ENCODE assay signal across 24 cellular contexts in genomic region chr14:39682000-39682399, GRCh38.
"Had no signal": no experiment of that assay in that cellular context is flagged by ENCODE, and none has a peak within 500 bp of the region (broad histone marks: within the 10 kb centered on the region; RNA-seq: fewer than 3 reads in every experiment).

No MANE protein-coding gene starts in this region.

- H3K27ac Mint-ChIP-seq: activated CD4-positive, alpha-beta T cell treated with anti-CD3 and anti-CD28 coated beads, Interleukin-2, amount 10 ng/mL, durations not matched to agents 7 days and 5 days had no signal

- H3K4me3 Mint-ChIP-seq: activated CD4-positive, alpha-beta T cell treated with anti-CD3 and anti-CD28 coated beads, Interleukin-2, amount 10 ng/mL, durations not matched to agents 7 days and 5 days; naive thymus-derived CD8-positive, alpha-beta T cell had no signal

- H3K27me3 ChIP-seq: adrenal gland, body of pancreas, colonic mucosa, gastrocnemius medialis, left lung, right atrium auricular region had no signal

- ATAC-seq: body of pancreas; gastrocnemius medialis; left lung; lower lobe of right lung; naive thymus-derived CD8-positive, alpha-beta T cell had no signal

- H3K4me3 ChIP-seq: adrenal gland, body of pancreas, colonic mucosa, gastrocnemius medialis, left lung, lower lobe of right lung, right atrium auricular region, smooth muscle cell, thoracic aorta had no signal

- H3K4me1 Mint-ChIP-seq: activated CD4-positive, alpha-beta T cell treated with anti-CD3 and anti-CD28 coated beads, Interleukin-2, amount 10 ng/mL, durations not matched to agents 7 days and 5 days had no signal

- H3K9me3 ChIP-seq: adrenal gland, colonic mucosa, gastrocnemius medialis, left lung, lower lobe of right lung, right atrium auricular region, thoracic aorta had no signal

- DNase-seq: activated CD4-positive, alpha-beta T cell treated with anti-CD3 and anti-CD28 coated beads, Interleukin-2, amount 10 ng/mL, durations not matched to agents 7 days and 5 days; activated effector memory CD4-positive, alpha-beta T cell treated with Interleukin-2 at 50 U/mL for 16 hours; activated naive CD4-positive, alpha-beta T cell treated with anti-CD3 and anti-CD28 coated beads, Interleukin-2, amount 50 U/mL, for 16 hours; activated T-cell treated with anti-CD3 and anti-CD28 coated beads, Interleukin-2, amount 50 U/mL, for 48 hours; adrenal gland; aorta; body of pancreas; cerebellar nuclear complex; colonic mucosa; effector memory CD4-positive, alpha-beta T cell; erythroblast; gastrocnemius medialis; glutamatergic neuron; left lung; lower lobe of right lung; mesenchymal stem cell; naive thymus-derived CD8-positive, alpha-beta T cell; stimulated activated CD4-positive, alpha-beta T cell treated with anti-CD3 and anti-CD28 coated beads, Interleukin-1b, Interleukin-23, amount 100 ng/mL, for 48 hours; stimulated activated naive CD4-positive, alpha-beta T cell; T-helper 9 cell had no signal

- H3K27ac ChIP-seq: adrenal gland, body of pancreas, colonic mucosa, gastrocnemius medialis, left lung, lower lobe of right lung, right atrium auricular region, thoracic aorta, VCaP had no signal

- H3K36me3 Mint-ChIP-seq: naive thymus-derived CD8-positive, alpha-beta T cell had no signal

- H3K27me3 Mint-ChIP-seq: activated CD4-positive, alpha-beta T cell treated with anti-CD3 and anti-CD28 coated beads, Interleukin-2, amount 10 ng/mL, durations not matched to agents 7 days and 5 days; naive thymus-derived CD8-positive, alpha-beta T cell had no signal

- H3K4me2 ChIP-seq: smooth muscle cell had no signal

- H3K36me3 ChIP-seq: adrenal gland, colonic mucosa, gastrocnemius medialis, left lung, lower lobe of right lung, right atrium auricular region, thoracic aorta had no signal

- H3K4me1 ChIP-seq: adrenal gland, body of pancreas, colonic mucosa, gastrocnemius medialis, left lung, lower lobe of right lung, right atrium auricular region had no signal
